23 cellular contexts compared by ENCODE assay signal in the genomic region with DNA sequence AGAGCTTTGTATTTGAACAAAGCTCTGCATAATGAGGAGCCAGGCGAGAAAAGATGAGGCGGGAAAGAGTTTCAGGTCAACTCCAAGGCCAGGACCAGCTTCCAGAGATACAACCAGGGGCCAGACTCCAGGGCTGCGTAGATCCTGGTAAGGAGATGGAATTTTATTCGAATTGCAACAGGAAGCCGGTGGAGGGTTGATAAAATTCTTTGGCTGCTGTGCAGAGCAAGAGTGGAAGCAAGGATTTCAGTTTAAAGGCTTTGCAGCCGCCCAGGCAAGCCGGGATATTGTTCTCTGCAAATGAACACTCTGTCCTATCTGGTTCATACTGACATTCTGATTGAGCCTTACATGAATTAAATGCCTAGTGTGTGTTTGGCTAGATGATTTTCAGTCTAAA. TPM values are rescaled to one million over a fixed set of nuclear protein-coding genes. Genes with fewer than 3 reads are reported as not detected.
DNase-seq lines count a peak whose midpoint lies in the region; ATAC-seq, FAIRE-seq and TF ChIP-seq lines count a peak whose summit lies in the region.
"Had no signal": no experiment of that assay in that cellular context is flagged by ENCODE, and none has a peak within 500 bp of the region (broad histone marks: within the 10 kb centered on the region; RNA-seq: fewer than 3 reads in every experiment).

No MANE protein-coding gene starts in this region.

- WGBS in endodermal cell (ENCODE audit: insufficient coverage in 1 of 2, insufficient read length in 1 of 2), 2 experiments, result 81 to 89% methylated on average over 7 of the region's 7 CpGs

- H3K36me3 Mint-ChIP-seq in endodermal cell (ENCODE audit: low read depth) (no peaks in the 10 kb centered on the region), neural progenitor cell (no peaks in the 10 kb centered on the region)
- H3K36me3 Mint-ChIP-seq: CD4-positive, CD25-positive, alpha-beta regulatory T cell had no signal

- H3K4me2 ChIP-seq in neural progenitor cell, result no peak overlapping the region
- no peak overlapping the region for H3K4me2 ChIP-seq in Karpas-422 (ENCODE audit: low read depth, low read length, poor library complexity, severe bottlenecking)

- H3K9me2 ChIP-seq in Karpas-422 (replicated peaks; ENCODE audit: insufficient read depth, low read length), result no peaks in the 10 kb centered on the region

- H3K27me3 Mint-ChIP-seq in endodermal cell (ENCODE audit: insufficient read depth) (peaks cover 2% of the 10 kb centered on the region), neural progenitor cell (ENCODE audit: insufficient read depth, low read depth) (peaks cover 17% of the 10 kb centered on the region)
- H3K27me3 Mint-ChIP-seq: CD4-positive, CD25-positive, alpha-beta regulatory T cell had no signal

- H3K79me2 ChIP-seq in neural progenitor cell (ENCODE audit: low read depth), result no peaks in the 10 kb centered on the region
- no peaks in the 10 kb centered on the region for H3K79me2 ChIP-seq in Karpas-422 (ENCODE audit: low read length)

- H3K9ac ChIP-seq in endodermal cell (ENCODE audit: extremely low read depth, low read length, poor library complexity, severe bottlenecking) (no peak overlapping the region), neural progenitor cell (no peak overlapping the region), kidney (ENCODE audit: low read length in 2 of 2) (no peak overlapping the region), Karpas-422 (ENCODE audit: low read length) (no peak overlapping the region)

- no peaks in the 10 kb centered on the region for H3K9me3 ChIP-seq in endodermal cell (ENCODE audit: control insufficient read depth, low read length)
- H3K9me3 ChIP-seq in left ventricle myocardium inferior (replicated peaks), result no peaks in the 10 kb centered on the region
- H3K9me3 ChIP-seq in neural progenitor cell (ENCODE audit: low read depth), result no peaks in the 10 kb centered on the region
- H3K9me3 ChIP-seq in upper lobe of right lung, result no peaks in the 10 kb centered on the region
- no peaks in the 10 kb centered on the region for H3K9me3 ChIP-seq in kidney (ENCODE audit: control insufficient read depth in 1 of 2, low read length in 2 of 2)
- no peaks in the 10 kb centered on the region for H3K9me3 ChIP-seq in Karpas-422 (ENCODE audit: low read length)

- peaks cover 20% of the 10 kb centered on the region for H3K4me1 Mint-ChIP-seq in endodermal cell
- peaks cover 43% of the 10 kb centered on the region for H3K4me1 Mint-ChIP-seq in neural progenitor cell
- H3K4me1 Mint-ChIP-seq: CD4-positive, CD25-positive, alpha-beta regulatory T cell had no signal

- H3K27ac ChIP-seq in endodermal cell (ENCODE audit: low read depth, low read length), result peak overlapping the region; percentile 56
- peak overlapping the region; percentile 88 for H3K27ac ChIP-seq in left ventricle myocardium inferior (replicated peaks)
- H3K27ac ChIP-seq in neural progenitor cell, result no peak overlapping the region
- H3K27ac ChIP-seq in upper lobe of right lung, result peak overlapping the region; percentile 61
- H3K27ac ChIP-seq in kidney (ENCODE audit: low read depth in 2 of 2, low read length in 2 of 2), result no peak overlapping the region
- H3K27ac ChIP-seq in Karpas-422 (ENCODE audit: low read length), result no peak overlapping the region
- H3K27ac ChIP-seq: brain microvascular endothelial cell had no signal

- TF ChIP-seq CTCF in endodermal cell (conservative IDR thresholded peaks at IDR 0.05) (no peak), left ventricle myocardium inferior (IDR thresholded peaks at IDR 0.05; ENCODE audit: borderline replicate concordance) (no peak), neural progenitor cell (IDR thresholded peaks at IDR 0.05) (no peak), upper lobe of right lung (IDR thresholded peaks at IDR 0.05) (no peak), kidney (IDR thresholded peaks at IDR 0.05; ENCODE audit: borderline replicate concordance, extremely low read depth, insufficient read depth) (no peak)

- no peak for FAIRE-seq in kidney (lab: Jason Lieb, UNC)
- FAIRE-seq: colon, GM18507 had no signal

- H3K4me1 ChIP-seq in endodermal cell (ENCODE audit: control insufficient read depth, insufficient read depth, low read length) (no peaks in the 10 kb centered on the region), left ventricle myocardium inferior (peaks cover 48% of the 10 kb centered on the region), neural progenitor cell (peaks cover 39% of the 10 kb centered on the region), upper lobe of right lung (peaks cover 10% of the 10 kb centered on the region), kidney (ENCODE audit: control insufficient read depth in 1 of 2, insufficient read depth in 1 of 2, low read depth in 1 of 2, low read length in 2 of 2) (peaks cover 0 to 6% of the 10 kb centered on the region in 2 donors), Karpas-422 (ENCODE audit: low read length) (no peaks in the 10 kb centered on the region)

- H3K27me3 ChIP-seq in endodermal cell (ENCODE audit: control insufficient read depth, insufficient read depth, low read length, poor library complexity, severe bottlenecking) (no peaks in the 10 kb centered on the region), left ventricle myocardium inferior (ENCODE audit: low read depth) (no peaks in the 10 kb centered on the region), neural progenitor cell (no peaks in the 10 kb centered on the region), upper lobe of right lung (no peaks in the 10 kb centered on the region), Karpas-422 (ENCODE audit: low read length) (no peaks in the 10 kb centered on the region)
- H3K27me3 ChIP-seq: brain microvascular endothelial cell had no signal

- H2AFZ ChIP-seq in neural progenitor cell (replicated peaks) (no peak overlapping the region), Karpas-422 (ENCODE audit: low read length) (no peak overlapping the region)

- ATAC-seq in upper lobe of right lung, result peak; percentile 42
- ATAC-seq: activated CD8-positive, alpha-beta T cell treated with anti-CD3 and anti-CD28 coated beads for 36 hours; effector memory CD8-positive, alpha-beta T cell; SK-N-SH treated with all-trans-retinoic acid at 6 μM for 48 hours had no signal

- peaks cover 10% of the 10 kb centered on the region for H3F3A ChIP-seq in neural progenitor cell (ENCODE audit: low read depth)

- intact Hi-C loops in left ventricle myocardium inferior (cut with micrococcal nuclease) (no loop called here), upper lobe of right lung (cut with DNase I) (no loop called here), kidney (cut with DNase I) (no loop called here)

- H3K4me3 Mint-ChIP-seq in endodermal cell (no peak overlapping the region), neural progenitor cell (peak overlapping the region; percentile 25)
- H3K4me3 Mint-ChIP-seq: activated CD8-positive, alpha-beta T cell treated with anti-CD3 and anti-CD28 coated beads for 36 hours; CD4-positive, CD25-positive, alpha-beta regulatory T cell; effector memory CD8-positive, alpha-beta T cell had no signal

- H3K4me3 ChIP-seq in endodermal cell (ENCODE audit: low read length), result no peak overlapping the region
- no peak overlapping the region for H3K4me3 ChIP-seq in left ventricle myocardium inferior
- H3K4me3 ChIP-seq in neural progenitor cell, result no peak overlapping the region
- H3K4me3 ChIP-seq in upper lobe of right lung, result no peak overlapping the region
- H3K4me3 ChIP-seq in kidney (ENCODE audit: low read length in 2 of 2), result no peak overlapping the region
- H3K4me3 ChIP-seq in Karpas-422 (ENCODE audit: low read length), result no peak overlapping the region
- H3K4me3 ChIP-seq: lung had no signal

- H4K20me1 ChIP-seq in neural progenitor cell (ENCODE audit: low read depth), result no peaks in the 10 kb centered on the region
- H4K20me1 ChIP-seq in Karpas-422 (ENCODE audit: insufficient read depth, low read depth, low read length), result no peaks in the 10 kb centered on the region

- H3K36me3 ChIP-seq in endodermal cell (ENCODE audit: control insufficient read depth, insufficient read depth, low read length) (no peaks in the 10 kb centered on the region), left ventricle myocardium inferior (no peaks in the 10 kb centered on the region), neural progenitor cell (no peaks in the 10 kb centered on the region), upper lobe of right lung (no peaks in the 10 kb centered on the region), kidney (ENCODE audit: control insufficient read depth in 1 of 2, insufficient read depth in 2 of 2, low read length in 2 of 2) (no peaks in the 10 kb centered on the region), Karpas-422 (ENCODE audit: insufficient read depth, low read length) (no peaks in the 10 kb centered on the region)
- H3K36me3 ChIP-seq: brain microvascular endothelial cell had no signal

- no peak overlapping the region for H3K27ac Mint-ChIP-seq in endodermal cell
- peak overlapping the region; percentile 98 for H3K27ac Mint-ChIP-seq in neural progenitor cell
- H3K27ac Mint-ChIP-seq: activated CD8-positive, alpha-beta T cell treated with anti-CD3 and anti-CD28 coated beads for 36 hours; CD4-positive, CD25-positive, alpha-beta regulatory T cell; effector memory CD8-positive, alpha-beta T cell had no signal

- no peaks in the 10 kb centered on the region for H3K9me3 Mint-ChIP-seq in endodermal cell
- peaks cover 3% of the 10 kb centered on the region for H3K9me3 Mint-ChIP-seq in neural progenitor cell
- H3K9me3 Mint-ChIP-seq: activated CD8-positive, alpha-beta T cell treated with anti-CD3 and anti-CD28 coated beads for 36 hours; CD4-positive, CD25-positive, alpha-beta regulatory T cell; effector memory CD8-positive, alpha-beta T cell had no signal

- DNase-seq in endodermal cell (no peak), left ventricle myocardium inferior (peak; percentile 25), neural progenitor cell (ENCODE audit: low spot score) (no peak), upper lobe of right lung (no peak), NCI-H2029 treated with DMSO at 0.1 percent for 48 hours (lab: John Stamatoyannopoulos, UW) (no peak), kidney (no peak), Karpas-422 (no peak)
- DNase-seq: activated CD8-positive, alpha-beta T cell treated with anti-CD3 and anti-CD28 coated beads for 36 hours; activated gamma-delta T cell treated with Interleukin-2 at 50 U/mL for 16 hours; activated T-cell treated with anti-CD3 and anti-CD28 coated beads for 4 hours; brain microvascular endothelial cell; CD4-positive, CD25-positive, alpha-beta regulatory T cell; effector memory CD8-positive, alpha-beta T cell; glutamatergic neuron; KG1; NCI-H187; NCI-H226; NCI-H748 treated with DMSO at 0.1 percent for 48 hours; RPMI8226 had no signal

RNA-seq across cellular contexts. Expression of gene CBR4, which starts 40.3 kb away (rescaled TPM):
- total RNA-seq in endodermal cell (10 to 100 TPM; 39.0 to 55.6 TPM), left ventricle myocardium inferior (25.9 TPM), neural progenitor cell (ENCODE audit: low replicate concordance) (55.5 and 66.4 TPM in 2 replicates), upper lobe of right lung (13.6 TPM), kidney (28.6 TPM)
- 26.1 TPM for polyA plus RNA-seq in endodermal cell (2013, experiment 1 of 2)
- 25.4 TPM for polyA plus RNA-seq in endodermal cell (2013, experiment 2 of 2)
- polyA plus RNA-seq in kidney (ENCODE audit: insufficient read depth, low read depth, low replicate concordance), result 24.1 TPM
- 23.1 and 25.7 TPM in 2 replicates for total RNA-seq in Karpas-422 (2014; rRNA removed; shearing (Covaris generic); ENCODE audit: low replicate concordance)

Comparison
In these comparisons a context has a peak if more than half of its experiments do, and no peak if none do; other contexts are left out.
1. H3K27ac ChIP-seq: peak in endodermal cell (single experiment), left ventricle myocardium inferior (single experiment) and upper lobe of right lung (single experiment); none in neural progenitor cell (single experiment), kidney (0 of 2) and Karpas-422 (single experiment).